In the genomic region with DNA sequence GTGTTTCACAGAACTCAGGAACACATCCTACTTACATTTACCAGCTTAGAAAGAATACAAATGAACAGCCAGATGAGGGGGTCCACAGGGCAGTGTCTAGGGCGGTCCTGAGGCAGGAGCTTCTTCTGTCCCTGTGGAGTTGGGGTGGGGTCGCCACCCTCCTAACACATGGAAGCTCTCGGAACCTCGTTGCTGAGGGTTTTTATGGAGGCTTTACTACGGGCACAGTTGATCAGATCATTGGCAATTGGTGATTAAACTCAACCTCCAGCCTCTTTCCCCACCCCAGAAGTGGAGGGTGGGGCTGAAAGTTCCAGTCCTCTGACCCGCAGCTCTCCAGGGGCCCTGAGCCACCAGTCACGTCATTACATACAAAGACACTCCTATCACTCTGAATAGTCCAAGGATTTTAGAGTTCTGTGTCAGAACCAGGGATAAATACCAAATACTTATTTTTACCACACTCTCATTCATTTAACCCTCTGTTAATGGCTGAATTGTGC, we compare ENCODE assay signal across 19 cellular contexts.
DNase-seq lines count a peak whose midpoint lies in the region; ATAC-seq, FAIRE-seq and TF ChIP-seq lines count a peak whose summit lies in the region.
"Had no signal": no experiment of that assay in that cellular context is flagged by ENCODE, and none has a peak within 500 bp of the region (broad histone marks: within the 10 kb centered on the region; RNA-seq: fewer than 3 reads in every experiment).

No MANE protein-coding gene starts in this region.

- intact Hi-C loops in kidney (cut with DNase I): no loop called here

- H3K4me2 ChIP-seq in BLaER1 (peak overlapping the region; percentile 96), osteoblast (ENCODE audit: insufficient read depth, low read length) (no peak overlapping the region)

- H4K20me1 ChIP-seq in BLaER1: no peaks in the 10 kb centered on the region
- H4K20me1 ChIP-seq in osteoblast (ENCODE audit: insufficient read depth, low read length): no peaks in the 10 kb centered on the region

- peak; percentile 31 for DNase-seq in activated CD8-positive, alpha-beta memory T cell treated with anti-CD3 and anti-CD28 coated beads, Interleukin-2, amount 10 ng/mL, durations not matched to agents 7 days and 5 days
- no peak for DNase-seq in kidney
- peak; percentile 68 for DNase-seq in osteoblast (ENCODE audit: insufficient read length, low spot score, missing footprints)
- DNase-seq in DMS79 treated with DMSO at 0.1 percent for 48 hours (lab: John Stamatoyannopoulos, UW): no peak
- no peak for DNase-seq in Peyer's patch
- DNase-seq in GM19239 (ENCODE audit: insufficient read length, low spot score): no peak
- DNase-seq: AML-193; CD4-positive, alpha-beta memory T cell; DMS79; HCEC 1CT; MV-4-11; NCI-H1417; NCI-H1930; NCI-H446 treated with DMSO at 0.1 percent for 48 hours; NK-92 treated with Interleukin-12 subunit alpha and Interleukin-12 subunit beta, amount 100 ng/mL, for 24 hours; RPMI8226; SIG-M5 had no signal

- no peak for ATAC-seq in activated CD8-positive, alpha-beta memory T cell treated with anti-CD3 and anti-CD28 coated beads, Interleukin-2, amount 10 ng/mL, durations not matched to agents 7 days and 5 days
- no peak for ATAC-seq in GM19035 (IDR thresholded peaks at IDR 0.05; ENCODE audit: unreplicated experiment)

- peaks cover 7% of the 10 kb centered on the region; the same call in 1 of the 2 replicates for H3K9me3 ChIP-seq in BLaER1
- no peaks in the 10 kb centered on the region for H3K9me3 ChIP-seq in kidney (ENCODE audit: control insufficient read depth in 1 of 2, low read length in 2 of 2)
- no peaks in the 10 kb centered on the region for H3K9me3 ChIP-seq in osteoblast (ENCODE audit: low read depth, low read length)
- no peaks in the 10 kb centered on the region for H3K9me3 ChIP-seq in Peyer's patch

- FAIRE-seq in kidney (lab: Jason Lieb, UNC) (no peak), GM19239 (lab: Jason Lieb, UNC) (no peak)

- CTCF ChIA-PET in activated CD8-positive, alpha-beta memory T cell treated with anti-CD3 and anti-CD28 coated beads, Interleukin-2, amount 10 ng/mL, durations not matched to agents 7 days and 5 days (lab: Charles Lee): no interaction called here

- no peaks in the 10 kb centered on the region for H3K9me3 Mint-ChIP-seq in activated CD8-positive, alpha-beta memory T cell treated with anti-CD3 and anti-CD28 coated beads, Interleukin-2, amount 10 ng/mL, durations not matched to agents 7 days and 5 days (ENCODE audit: low read depth)

- H3K27me3 ChIP-seq in BLaER1 (no peaks in the 10 kb centered on the region), osteoblast (ENCODE audit: insufficient read depth, low read length) (no peaks in the 10 kb centered on the region), Peyer's patch (no peaks in the 10 kb centered on the region)

- H3K4me3 ChIP-seq in BLaER1 (no peak overlapping the region), kidney (ENCODE audit: low read length in 2 of 2) (no peak overlapping the region), osteoblast (ENCODE audit: insufficient read depth, low read length) (no peak overlapping the region), Peyer's patch (no peak overlapping the region)

- no peaks in the 10 kb centered on the region for H3K79me2 ChIP-seq in osteoblast (ENCODE audit: insufficient read depth, low read length)

- peaks cover 2% of the 10 kb centered on the region for H3K27me3 Mint-ChIP-seq in activated CD8-positive, alpha-beta memory T cell treated with anti-CD3 and anti-CD28 coated beads, Interleukin-2, amount 10 ng/mL, durations not matched to agents 7 days and 5 days

- H3K27ac Mint-ChIP-seq in activated CD8-positive, alpha-beta memory T cell treated with anti-CD3 and anti-CD28 coated beads, Interleukin-2, amount 10 ng/mL, durations not matched to agents 7 days and 5 days: no peak overlapping the region
- H3K27ac Mint-ChIP-seq: CD4-positive, alpha-beta memory T cell had no signal

- H2AFZ ChIP-seq in osteoblast (ENCODE audit: low read length): no peak overlapping the region

- peaks cover 74% of the 10 kb centered on the region for H3K4me1 ChIP-seq in BLaER1
- peaks cover 26 to 40% of the 10 kb centered on the region in 2 donors for H3K4me1 ChIP-seq in kidney (ENCODE audit: control insufficient read depth in 1 of 2, insufficient read depth in 1 of 2, low read depth in 1 of 2, low read length in 2 of 2)
- H3K4me1 ChIP-seq in osteoblast (ENCODE audit: insufficient read depth, low read length): no peaks in the 10 kb centered on the region
- no peaks in the 10 kb centered on the region for H3K4me1 ChIP-seq in Peyer's patch

- no peaks in the 10 kb centered on the region for H3K36me3 Mint-ChIP-seq in activated CD8-positive, alpha-beta memory T cell treated with anti-CD3 and anti-CD28 coated beads, Interleukin-2, amount 10 ng/mL, durations not matched to agents 7 days and 5 days
- H3K36me3 Mint-ChIP-seq: CD4-positive, alpha-beta memory T cell had no signal

- H3K36me3 ChIP-seq in BLaER1 (no peaks in the 10 kb centered on the region), kidney (ENCODE audit: control insufficient read depth in 1 of 2, insufficient read depth in 2 of 2, low read length in 2 of 2) (no peaks in the 10 kb centered on the region), osteoblast (ENCODE audit: insufficient read depth, low read length) (no peaks in the 10 kb centered on the region), Peyer's patch (no peaks in the 10 kb centered on the region)

- H3K9ac ChIP-seq in BLaER1 (peak overlapping the region; percentile 62; the same call in 1 of the 2 replicates), kidney (ENCODE audit: low read length in 2 of 2) (no peak overlapping the region)

- no peaks in the 10 kb centered on the region for H3K4me1 Mint-ChIP-seq in activated CD8-positive, alpha-beta memory T cell treated with anti-CD3 and anti-CD28 coated beads, Interleukin-2, amount 10 ng/mL, durations not matched to agents 7 days and 5 days
- H3K4me1 Mint-ChIP-seq: CD4-positive, alpha-beta memory T cell had no signal

- H3K4me3 Mint-ChIP-seq in activated CD8-positive, alpha-beta memory T cell treated with anti-CD3 and anti-CD28 coated beads, Interleukin-2, amount 10 ng/mL, durations not matched to agents 7 days and 5 days: no peak overlapping the region
- H3K4me3 Mint-ChIP-seq: CD4-positive, alpha-beta memory T cell had no signal

- no peak for TF ChIP-seq POLR2A in Peyer's patch (IDR thresholded peaks at IDR 0.05)

- TF ChIP-seq CTCF in kidney (IDR thresholded peaks at IDR 0.05; ENCODE audit: borderline replicate concordance, extremely low read depth, insufficient read depth) (no peak), osteoblast (IDR thresholded peaks at IDR 0.05; ENCODE audit: extremely low read depth, low read depth, low read length) (no peak), Peyer's patch (IDR thresholded peaks at IDR 0.05) (no peak)

- H3K27ac ChIP-seq in BLaER1: peak overlapping the region; percentile 81
- peak overlapping the region; percentile 30 to 75 for H3K27ac ChIP-seq in kidney (ENCODE audit: low read depth in 2 of 2, low read length in 2 of 2)
- H3K27ac ChIP-seq in osteoblast (ENCODE audit: low read depth, low read length): no peak overlapping the region
- H3K27ac ChIP-seq in Peyer's patch: no peak overlapping the region

Comparison
In these comparisons a context has a peak if more than half of its experiments do, and no peak if none do; other contexts are left out.
1. H3K27ac ChIP-seq: peak in BLaER1 (single experiment) and kidney (2 of 2); none in osteoblast (single experiment) and Peyer's patch (0 of 4).
2. DNase-seq: peak in activated CD8-positive, alpha-beta memory T cell treated with anti-CD3 and anti-CD28 coated beads, Interleukin-2, amount 10 ng/mL, durations not matched to agents 7 days and 5 days (single experiment) and osteoblast (single experiment); none in kidney (single experiment), DMS79 treated with DMSO at 0.1 percent for 48 hours (single experiment), Peyer's patch (0 of 3) and GM19239 (single experiment).